10 cellular contexts compared by ENCODE assay signal in the genomic region with DNA sequence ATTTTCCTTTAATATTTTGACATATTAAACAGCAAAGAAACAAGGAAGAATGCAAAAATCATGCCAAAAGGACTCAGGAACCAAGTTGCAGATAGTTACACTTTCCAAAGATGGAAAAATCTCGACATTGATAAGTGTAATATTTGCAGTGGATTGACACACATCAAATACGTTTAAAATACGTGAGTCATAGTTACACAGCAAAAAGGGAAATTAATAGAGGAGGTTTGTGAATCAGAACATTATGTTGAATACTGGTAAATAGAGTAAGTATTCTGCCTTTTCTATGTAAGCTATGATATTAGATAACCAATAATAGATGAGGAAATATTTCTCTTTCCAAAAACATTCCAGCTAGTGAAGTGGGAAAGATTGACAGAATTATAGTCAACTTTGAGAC.
"Had no signal": no experiment of that assay in that cellular context is flagged by ENCODE, and none has a peak within 500 bp of the region (broad histone marks: within the 10 kb centered on the region; RNA-seq: fewer than 3 reads in every experiment).

No MANE protein-coding gene starts in this region.

- FAIRE-seq: H1, H54 had no signal

- H3K9ac ChIP-seq: GM23248 had no signal

- H3K27ac ChIP-seq: GM23248 had no signal

- H2AFZ ChIP-seq: GM23248, GM23338 had no signal

- H3K4me2 ChIP-seq: GM23338 had no signal

- ATAC-seq: GM23338, HCT116 had no signal

- H3K4me3 ChIP-seq: GM23248, GM23338, HAP-1 had no signal

- H3K9me3 ChIP-seq: HAP-1 had no signal

- H3K4me1 Mint-ChIP-seq: GM23338, H9 had no signal

- H3K4me1 ChIP-seq: HAP-1 had no signal

- H3K36me3 ChIP-seq: HAP-1 had no signal

- H3K27ac Mint-ChIP-seq: GM23338, H9 had no signal

- DNase-seq: GM23248, GOT3, H7, H9, HCEC 1CT had no signal

- H3K4me3 Mint-ChIP-seq: GM23338, H9 had no signal
